ENCODE assay signal across 11 cellular contexts in genomic region chr1:2019571-2020309, GRCh38. TPM values are rescaled to one million over a fixed set of nuclear protein-coding genes. Genes with fewer than 3 reads are reported as not detected.
A peak's percentile ranks its signal among the peaks of the same experiment; 100 is the strongest.
DNase-seq lines count a peak whose midpoint lies in the region; FAIRE-seq and TF ChIP-seq lines count a peak whose summit lies in the region.
"Had no signal": no experiment of that assay in that cellular context is flagged by ENCODE, and none has a peak within 500 bp of the region (broad histone marks: within the 10 kb centered on the region; RNA-seq: fewer than 3 reads in every experiment).

No MANE protein-coding gene starts in this region.

- H4K20me1 ChIP-seq in astrocyte (ENCODE audit: insufficient read depth, low read length): no peaks in the 10 kb centered on the region

- no peak for TF ChIP-seq POLR2A in testis (IDR thresholded peaks at IDR 0.05)

- H3K4me1 Mint-ChIP-seq in activated naive CD4-positive, alpha-beta T cell treated with anti-CD3 and anti-CD28 coated beads, Interleukin-2, amount 10 ng/mL, durations not matched to agents 7 days and 5 days: peaks cover 5% of the 10 kb centered on the region
- H3K4me1 Mint-ChIP-seq in astrocyte (ENCODE audit: low read depth, unreplicated experiment): peaks cover 1% of the 10 kb centered on the region

- TF ChIP-seq CTCF in astrocyte (IDR thresholded peaks at IDR 0.05; ENCODE audit: insufficient read depth, low read depth, low read length) (no peak), testis (IDR thresholded peaks at IDR 0.05) (no peak)

- no peaks in the 10 kb centered on the region for H3K36me3 ChIP-seq in astrocyte (ENCODE audit: insufficient read depth, low read length)
- H3K36me3 ChIP-seq in testis (ENCODE audit: low read depth, missing control alignments): no peaks in the 10 kb centered on the region
- H3K36me3 ChIP-seq: tibial nerve had no signal

- WGBS in testis, 2 donors: 10 to 53% methylated on average over 2 to 60 of the region's 61 CpGs

- H3K27me3 ChIP-seq in astrocyte (ENCODE audit: insufficient read depth, low read length): peaks cover 36% of the 10 kb centered on the region
- no peaks in the 10 kb centered on the region for H3K27me3 ChIP-seq in testis

- peak; percentile 39 for DNase-seq in activated naive CD4-positive, alpha-beta T cell treated with anti-CD3 and anti-CD28 coated beads, Interleukin-2, amount 10 ng/mL, durations not matched to agents 7 days and 5 days
- DNase-seq in activated naive CD4-positive, alpha-beta T cell treated with Interleukin-2 at 50 U/mL for 16 hours: no peak
- DNase-seq in astrocyte (ENCODE audit: low read depth): no peak
- peak; percentile 77 for DNase-seq in iPS-NIHi7 (ENCODE audit: extremely low spot score)
- no peak for DNase-seq in testis
- DNase-seq in SIG-M5 treated with dmso at 0.1 percent for 504 hours (lab: John Stamatoyannopoulos, UW; ENCODE audit: unreplicated experiment): no peak
- DNase-seq in activated naive CD4-positive, alpha-beta T cell (lab: John Stamatoyannopoulos, UW): no peak
- DNase-seq in NCI-H1417 treated with DMSO at 0.1 percent for 48 hours (lab: John Stamatoyannopoulos, UW): no peak
- DNase-seq: NCI-H226 had no signal

- CTCF ChIA-PET in activated naive CD4-positive, alpha-beta T cell treated with anti-CD3 and anti-CD28 coated beads, Interleukin-2, amount 10 ng/mL, durations not matched to agents 7 days and 5 days (lab: Charles Lee): no interaction called here

- no peak overlapping the region for H3K4me3 ChIP-seq in astrocyte (ENCODE audit: insufficient read depth, low read depth, low read length)
- H3K4me3 ChIP-seq in testis: peak overlapping the region; percentile 37 to 43

- H3K9me3 ChIP-seq in astrocyte (ENCODE audit: insufficient read depth, low read depth, low read length) (no peaks in the 10 kb centered on the region), testis (no peaks in the 10 kb centered on the region)
- H3K9me3 ChIP-seq: tibial nerve had no signal

- no peaks in the 10 kb centered on the region for H3K79me2 ChIP-seq in astrocyte (ENCODE audit: insufficient read depth, low read length)

- FAIRE-seq in astrocyte (lab: Jason Lieb, UNC): no peak

- no peaks in the 10 kb centered on the region for H3K36me3 Mint-ChIP-seq in activated naive CD4-positive, alpha-beta T cell treated with anti-CD3 and anti-CD28 coated beads, Interleukin-2, amount 10 ng/mL, durations not matched to agents 7 days and 5 days
- no peaks in the 10 kb centered on the region for H3K36me3 Mint-ChIP-seq in astrocyte (ENCODE audit: low read depth, unreplicated experiment)

- peak overlapping the region; percentile 50 for H3K4me2 ChIP-seq in astrocyte (ENCODE audit: low read length)

- no peaks in the 10 kb centered on the region for H3K9me3 Mint-ChIP-seq in activated naive CD4-positive, alpha-beta T cell treated with anti-CD3 and anti-CD28 coated beads, Interleukin-2, amount 10 ng/mL, durations not matched to agents 7 days and 5 days
- H3K9me3 Mint-ChIP-seq in astrocyte (ENCODE audit: unreplicated experiment): no peaks in the 10 kb centered on the region

- H3K9ac ChIP-seq in astrocyte (ENCODE audit: low read length): no peak overlapping the region

- intact Hi-C loops in testis (cut with DNase I; ENCODE audit: low total_unique reads): no loop called here

- H3K4me1 ChIP-seq in astrocyte (ENCODE audit: insufficient read depth, low read length) (no peaks in the 10 kb centered on the region), testis (no peaks in the 10 kb centered on the region)

- no peak overlapping the region for H3K27ac ChIP-seq in astrocyte (ENCODE audit: low read depth, low read length)
- H3K27ac ChIP-seq in testis: no peak overlapping the region
- H3K27ac ChIP-seq: tibial nerve had no signal

- H3K27me3 Mint-ChIP-seq in activated naive CD4-positive, alpha-beta T cell treated with anti-CD3 and anti-CD28 coated beads, Interleukin-2, amount 10 ng/mL, durations not matched to agents 7 days and 5 days: peaks cover 91% of the 10 kb centered on the region
- peaks cover 57% of the 10 kb centered on the region for H3K27me3 Mint-ChIP-seq in astrocyte (ENCODE audit: low read depth, unreplicated experiment)

- H3K27ac Mint-ChIP-seq in activated naive CD4-positive, alpha-beta T cell treated with anti-CD3 and anti-CD28 coated beads, Interleukin-2, amount 10 ng/mL, durations not matched to agents 7 days and 5 days: no peak overlapping the region
- no peak overlapping the region for H3K27ac Mint-ChIP-seq in astrocyte (ENCODE audit: unreplicated experiment)
- H3K27ac Mint-ChIP-seq: naive thymus-derived CD4-positive, alpha-beta T cell had no signal

- no peak overlapping the region for H2AFZ ChIP-seq in astrocyte (ENCODE audit: low read depth, low read length)

- no peak overlapping the region for H3K4me3 Mint-ChIP-seq in activated naive CD4-positive, alpha-beta T cell treated with anti-CD3 and anti-CD28 coated beads, Interleukin-2, amount 10 ng/mL, durations not matched to agents 7 days and 5 days
- H3K4me3 Mint-ChIP-seq in astrocyte (ENCODE audit: unreplicated experiment): no peak overlapping the region

RNA-seq across cellular contexts. Expression of gene GABRD, which starts 0.6 kb away (rescaled TPM):
- total RNA-seq in astrocyte: not detected in 2 replicates
- 10 to 100 TPM; 16.9 to 18.1 TPM for total RNA-seq in testis
- 7.8 TPM for polyA plus RNA-seq in testis (ENCODE audit: insufficient read depth, low read depth, low replicate concordance)

RNA-seq across cellular contexts. Expression of gene CFAP74, which starts 16.2 kb away (rescaled TPM):
- not detected in 2 replicates for total RNA-seq in astrocyte
- 10 to 100 TPM; 16.4 to 25.5 TPM for total RNA-seq in testis
- 24.9 TPM for polyA plus RNA-seq in testis (ENCODE audit: insufficient read depth, low read depth, low replicate concordance)
- total RNA-seq: naive thymus-derived CD4-positive, alpha-beta T cell; tibial nerve had no signal
- polyA plus RNA-seq: naive thymus-derived CD4-positive, alpha-beta T cell had no signal

RNA-seq across cellular contexts. Expression of gene PRKCZ, which starts 30.5 kb away (rescaled TPM):
- total RNA-seq in astrocyte (28.6 and 32.6 TPM in 2 replicates), testis (100 to 1,000 TPM in 1 of 2 donors, 10 to 100 TPM in 1; 86.4 to 123 TPM)
- 142 TPM for polyA plus RNA-seq in testis (ENCODE audit: insufficient read depth, low read depth, low replicate concordance)

Comparison
In these comparisons a context has a peak if more than half of its experiments do, and no peak if none do; other contexts are left out.
1. DNase-seq: peak in activated naive CD4-positive, alpha-beta T cell treated with anti-CD3 and anti-CD28 coated beads, Interleukin-2, amount 10 ng/mL, durations not matched to agents 7 days and 5 days (single experiment) and iPS-NIHi7 (single experiment); none in activated naive CD4-positive, alpha-beta T cell treated with Interleukin-2 at 50 U/mL for 16 hours (single experiment), astrocyte (single experiment), testis (single experiment), SIG-M5 treated with dmso at 0.1 percent for 504 hours (single experiment), activated naive CD4-positive, alpha-beta T cell (0 of 4) and NCI-H1417 treated with DMSO at 0.1 percent for 48 hours (single experiment).
2. RNA of gene GABRD, which starts 0.6 kb away (total RNA-seq): 16.9 to 18.1 TPM in testis; not detected in astrocyte; every median in the first group is over 10 times any median in the second.
3. RNA of gene CFAP74, which starts 16.2 kb away (total RNA-seq): 16.4 to 25.5 TPM in testis; not detected in astrocyte; every median in the first group is over 10 times any median in the second.